In the genomic region with DNA sequence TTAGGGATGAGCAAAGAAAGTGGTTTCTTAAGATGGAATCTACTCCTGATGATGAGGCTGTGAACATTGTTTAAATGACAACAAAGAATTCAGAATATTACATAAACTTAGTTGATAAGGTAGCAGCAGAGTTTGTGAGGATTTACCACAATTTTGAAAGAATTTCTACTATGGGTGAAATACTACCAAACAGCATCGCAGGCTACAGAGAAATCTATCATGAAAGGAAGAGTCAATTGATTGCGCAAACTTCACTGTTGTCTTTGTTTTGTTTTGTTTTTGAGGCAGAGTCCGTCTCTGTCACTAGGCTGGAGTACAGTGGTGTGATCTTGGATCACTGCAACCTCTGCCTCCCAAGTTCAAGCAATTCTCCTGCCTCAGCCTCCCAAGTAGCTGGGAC, we compare ENCODE assay signal across 25 cellular contexts.
"Had no signal": no experiment of that assay in that cellular context is flagged by ENCODE, and none has a peak within 500 bp of the region (broad histone marks: within the 10 kb centered on the region; RNA-seq: fewer than 3 reads in every experiment).

No MANE protein-coding gene starts in this region.

- H3K4me2 ChIP-seq: neural progenitor cell, smooth muscle cell had no signal

- H3K9me3 ChIP-seq: esophagus muscularis mucosa, gastroesophageal sphincter, heart left ventricle, left lung, suprapubic skin had no signal

- H3K27me3 ChIP-seq: neural progenitor cell had no signal

- H3K4me3 ChIP-seq: esophagus muscularis mucosa, gastroesophageal sphincter, heart left ventricle, left lung, neural progenitor cell, smooth muscle cell, suprapubic skin had no signal

- H3K79me2 ChIP-seq: parathyroid adenoma had no signal

- H3K9ac ChIP-seq: neural progenitor cell, parathyroid adenoma had no signal

- H3K27ac ChIP-seq: esophagus muscularis mucosa, foreskin keratinocyte, gastroesophageal sphincter, heart left ventricle, left lung, neural progenitor cell, parathyroid adenoma, suprapubic skin had no signal

- DNase-seq: cortex of kidney; effector CD4-positive, alpha-beta T cell; endodermal cell; foreskin keratinocyte; heart left ventricle; hippocampal formation; left cardiac atrium; left lung; mesendoderm; midbrain; naive thymus-derived CD4-positive, alpha-beta T cell; stimulated activated CD4-positive, alpha-beta T cell treated with anti-CD3 and anti-CD28 coated beads, Interleukin-12 subunit alpha, Interleukin-12 subunit beta, amount 100 ng/mL, for 4 hours; stimulated activated CD4-positive, alpha-beta T cell treated with anti-CD3 and anti-CD28 coated beads, Interleukin-1b, Interleukin-23, amount 100 ng/mL, for 48 hours; stimulated activated CD4-positive, alpha-beta T cell treated with anti-CD3 and anti-CD28 coated beads, Interleukin-4, amount 100 ng/mL, for 1 hour; stimulated activated CD8-positive, alpha-beta memory T cell treated with anti-CD3 and anti-CD28 coated beads, Interleukin-4, amount 100 ng/mL, for 48 hours; stimulated activated naive CD4-positive, alpha-beta T cell; stimulated activated naive CD8-positive, alpha-beta T cell treated with anti-CD3 and anti-CD28 coated beads, Interleukin-15, amount 100 ng/mL, for 72 hours had no signal

- H3K4me1 ChIP-seq: left lung, neural progenitor cell had no signal

- H3K36me3 ChIP-seq: esophagus muscularis mucosa, gastroesophageal sphincter, heart left ventricle, left lung, neural progenitor cell, suprapubic skin had no signal

- ATAC-seq: foreskin keratinocyte; gastroesophageal sphincter; heart left ventricle; left cardiac atrium; left lung; naive thymus-derived CD4-positive, alpha-beta T cell; sciatic nerve; stimulated activated naive CD8-positive, alpha-beta T cell treated with anti-CD3 and anti-CD28 coated beads, Interleukin-15, amount 100 ng/mL, for 72 hours had no signal

- FAIRE-seq: islet of Langerhans had no signal

- H2AFZ ChIP-seq: neural progenitor cell, parathyroid adenoma had no signal
